ENCODE assay signal across 1 cellular context in the genomic region with DNA sequence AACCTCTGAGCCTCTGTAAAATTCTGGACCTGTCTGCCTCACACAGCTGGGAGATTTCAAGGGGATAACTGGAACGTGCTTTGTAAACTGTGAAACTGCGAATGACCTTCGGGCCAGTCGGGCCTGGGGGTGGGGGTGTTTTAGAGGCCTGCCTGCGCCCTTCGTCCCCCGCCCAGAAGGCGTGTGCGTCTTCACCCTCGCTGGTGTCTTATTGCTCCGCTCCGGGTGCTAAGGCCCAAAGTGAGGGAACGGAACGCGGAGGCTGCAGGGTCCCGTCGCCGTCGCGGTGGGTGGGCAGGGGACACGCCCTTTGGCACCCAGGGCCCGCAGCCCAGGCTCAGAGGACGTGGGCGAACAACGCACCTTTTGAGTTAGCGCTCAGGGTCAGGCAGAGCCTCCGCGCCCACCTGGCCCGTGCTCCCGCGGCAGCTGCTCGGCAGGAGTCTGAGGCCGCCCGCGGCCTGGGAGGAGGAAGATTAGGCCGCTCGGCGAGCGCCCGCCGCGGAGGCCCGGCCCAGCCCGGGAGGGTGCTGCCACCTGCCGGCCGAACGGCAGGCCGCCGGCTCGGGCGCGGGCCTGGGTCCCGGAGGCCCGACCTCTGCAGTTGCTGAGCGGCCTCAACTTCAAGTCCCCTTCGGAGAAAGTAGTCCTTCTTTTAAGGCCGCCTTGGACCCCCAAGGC.
A peak's percentile ranks its signal among the peaks of the same experiment; 100 is the strongest.
TF ChIP-seq lines count a peak whose summit lies in the region.

No MANE protein-coding gene starts in this region.

TF ChIP-seq in HepG2, 621 proteins besides CTCF, POLR2A, EP300 and RAD21 (continued from another document and continues in another):
- TF ChIP-seq, protein P1, sequence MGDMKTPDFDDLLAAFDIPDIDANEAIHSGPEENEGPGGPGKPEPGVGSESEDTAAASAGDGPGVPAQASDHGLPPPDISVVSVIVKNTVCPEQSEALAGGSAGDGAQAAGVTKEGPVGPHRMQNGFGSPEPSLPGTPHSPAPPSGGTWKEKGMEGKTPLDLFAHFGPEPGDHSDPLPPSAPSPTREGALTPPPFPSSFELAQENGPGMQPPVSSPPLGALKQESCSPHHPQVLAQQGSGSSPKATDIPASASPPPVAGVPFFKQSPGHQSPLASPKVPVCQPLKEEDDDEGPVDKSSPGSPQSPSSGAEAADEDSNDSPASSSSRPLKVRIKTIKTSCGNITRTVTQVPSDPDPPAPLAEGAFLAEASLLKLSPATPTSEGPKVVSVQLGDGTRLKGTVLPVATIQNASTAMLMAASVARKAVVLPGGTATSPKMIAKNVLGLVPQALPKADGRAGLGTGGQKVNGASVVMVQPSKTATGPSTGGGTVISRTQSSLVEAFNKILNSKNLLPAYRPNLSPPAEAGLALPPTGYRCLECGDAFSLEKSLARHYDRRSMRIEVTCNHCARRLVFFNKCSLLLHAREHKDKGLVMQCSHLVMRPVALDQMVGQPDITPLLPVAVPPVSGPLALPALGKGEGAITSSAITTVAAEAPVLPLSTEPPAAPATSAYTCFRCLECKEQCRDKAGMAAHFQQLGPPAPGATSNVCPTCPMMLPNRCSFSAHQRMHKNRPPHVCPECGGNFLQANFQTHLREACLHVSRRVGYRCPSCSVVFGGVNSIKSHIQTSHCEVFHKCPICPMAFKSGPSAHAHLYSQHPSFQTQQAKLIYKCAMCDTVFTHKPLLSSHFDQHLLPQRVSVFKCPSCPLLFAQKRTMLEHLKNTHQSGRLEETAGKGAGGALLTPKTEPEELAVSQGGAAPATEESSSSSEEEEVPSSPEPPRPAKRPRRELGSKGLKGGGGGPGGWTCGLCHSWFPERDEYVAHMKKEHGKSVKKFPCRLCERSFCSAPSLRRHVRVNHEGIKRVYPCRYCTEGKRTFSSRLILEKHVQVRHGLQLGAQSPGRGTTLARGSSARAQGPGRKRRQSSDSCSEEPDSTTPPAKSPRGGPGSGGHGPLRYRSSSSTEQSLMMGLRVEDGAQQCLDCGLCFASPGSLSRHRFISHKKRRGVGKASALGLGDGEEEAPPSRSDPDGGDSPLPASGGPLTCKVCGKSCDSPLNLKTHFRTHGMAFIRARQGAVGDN (CRISPR knock-in tag; IDR thresholded peaks at IDR 0.05) = peak; percentile 98
- TF ChIP-seq ELF3 (CRISPR knock-in tag; IDR thresholded peaks at IDR 0.05) (peak; percentile 63), ZBTB20 (CRISPR knock-in tag; IDR thresholded peaks at IDR 0.05; ENCODE audit: borderline replicate concordance, low read depth) (peak; percentile 82), HMG20B (CRISPR knock-in tag; conservative IDR thresholded peaks at IDR 0.05) (0 out of 2 replicates have a peak, but pooled peaks have one; percentile 27), ZSCAN21 (CRISPR knock-in tag; IDR thresholded peaks at IDR 0.05; ENCODE audit: borderline replicate concordance) (peak; percentile 96), ZMYM2 (CRISPR knock-in tag; IDR thresholded peaks at IDR 0.05) (0 out of 2 replicates have a peak, but pooled peaks have one; percentile 23), HDAC1 (CRISPR knock-in tag; IDR thresholded peaks at IDR 0.05) (peak; percentile 88), SMAD9 (CRISPR knock-in tag; IDR thresholded peaks at IDR 0.05) (0 out of 2 replicates have a peak, but pooled peaks have one; percentile 17), NCOA2 (CRISPR knock-in tag; IDR thresholded peaks at IDR 0.05) (no peak), ZNF292 (CRISPR knock-in tag; IDR thresholded peaks at IDR 0.05; ENCODE audit: borderline replicate concordance, low read depth) (peak; percentile 84; the same call in 1 of the 2 replicates), SP1 (IDR thresholded peaks at IDR 0.05) (no peak), SP1 (CRISPR knock-in tag; IDR thresholded peaks at IDR 0.05) (peak; percentile 44; the same call in 1 of the 2 replicates), ASH2L (IDR thresholded peaks at IDR 0.05; ENCODE audit: insufficient read length, low read depth, low read length) (peak; percentile 65), ZBTB3 (CRISPR knock-in tag; IDR thresholded peaks at IDR 0.05; ENCODE audit: borderline replicate concordance, low read depth) (no peak; the same call in 1 of the 2 replicates), ZNF34 (CRISPR knock-in tag; IDR thresholded peaks at IDR 0.05; ENCODE audit: borderline replicate concordance) (0 out of 2 replicates have a peak, but pooled peaks have one; percentile 65), ZNF317 (CRISPR knock-in tag; IDR thresholded peaks at IDR 0.05) (no peak), ZNF510 (CRISPR knock-in tag; IDR thresholded peaks at IDR 0.05; ENCODE audit: low read depth) (0 out of 2 replicates have a peak, but pooled peaks have one; percentile 68), SIN3A (IDR thresholded peaks at IDR 0.05; ENCODE audit: borderline replicate concordance, low read depth, low read length) (no peak), ZNF644 (CRISPR knock-in tag; IDR thresholded peaks at IDR 0.05; ENCODE audit: low read depth) (no peak), ZNF30 (CRISPR knock-in tag; IDR thresholded peaks at IDR 0.05) (peak; percentile 83; the same call in 1 of the 2 replicates), ZNF556 (CRISPR knock-in tag; IDR thresholded peaks at IDR 0.05; ENCODE audit: borderline replicate concordance) (peak; percentile 89; the same call in 1 of the 2 replicates), ZNF607 (CRISPR knock-in tag; IDR thresholded peaks at IDR 0.05; ENCODE audit: borderline replicate concordance) (peak; percentile 86; the same call in 1 of the 2 replicates), CCDC6 (CRISPR knock-in tag; IDR thresholded peaks at IDR 0.05) (peak; percentile 86), MZF1 (CRISPR knock-in tag; IDR thresholded peaks at IDR 0.05; ENCODE audit: borderline replicate concordance) (0 out of 2 replicates have a peak, but pooled peaks have one; percentile 44), KDM6A (CRISPR knock-in tag; IDR thresholded peaks at IDR 0.05; ENCODE audit: low read depth) (peak; percentile 12; the same call in 1 of the 2 replicates), NCOR1 (IDR thresholded peaks at IDR 0.05; ENCODE audit: borderline replicate concordance, low read length) (peak; percentile 40; the same call in 1 of the 2 replicates)
- TF ChIP-seq, protein P2, sequence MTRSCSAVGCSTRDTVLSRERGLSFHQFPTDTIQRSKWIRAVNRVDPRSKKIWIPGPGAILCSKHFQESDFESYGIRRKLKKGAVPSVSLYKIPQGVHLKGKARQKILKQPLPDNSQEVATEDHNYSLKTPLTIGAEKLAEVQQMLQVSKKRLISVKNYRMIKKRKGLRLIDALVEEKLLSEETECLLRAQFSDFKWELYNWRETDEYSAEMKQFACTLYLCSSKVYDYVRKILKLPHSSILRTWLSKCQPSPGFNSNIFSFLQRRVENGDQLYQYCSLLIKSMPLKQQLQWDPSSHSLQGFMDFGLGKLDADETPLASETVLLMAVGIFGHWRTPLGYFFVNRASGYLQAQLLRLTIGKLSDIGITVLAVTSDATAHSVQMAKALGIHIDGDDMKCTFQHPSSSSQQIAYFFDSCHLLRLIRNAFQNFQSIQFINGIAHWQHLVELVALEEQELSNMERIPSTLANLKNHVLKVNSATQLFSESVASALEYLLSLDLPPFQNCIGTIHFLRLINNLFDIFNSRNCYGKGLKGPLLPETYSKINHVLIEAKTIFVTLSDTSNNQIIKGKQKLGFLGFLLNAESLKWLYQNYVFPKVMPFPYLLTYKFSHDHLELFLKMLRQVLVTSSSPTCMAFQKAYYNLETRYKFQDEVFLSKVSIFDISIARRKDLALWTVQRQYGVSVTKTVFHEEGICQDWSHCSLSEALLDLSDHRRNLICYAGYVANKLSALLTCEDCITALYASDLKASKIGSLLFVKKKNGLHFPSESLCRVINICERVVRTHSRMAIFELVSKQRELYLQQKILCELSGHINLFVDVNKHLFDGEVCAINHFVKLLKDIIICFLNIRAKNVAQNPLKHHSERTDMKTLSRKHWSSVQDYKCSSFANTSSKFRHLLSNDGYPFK (CRISPR knock-in tag; IDR thresholded peaks at IDR 0.05; ENCODE audit: borderline replicate concordance) = 0 out of 2 replicates have a peak, but pooled peaks have one; percentile 70
- TF ChIP-seq, protein P3, sequence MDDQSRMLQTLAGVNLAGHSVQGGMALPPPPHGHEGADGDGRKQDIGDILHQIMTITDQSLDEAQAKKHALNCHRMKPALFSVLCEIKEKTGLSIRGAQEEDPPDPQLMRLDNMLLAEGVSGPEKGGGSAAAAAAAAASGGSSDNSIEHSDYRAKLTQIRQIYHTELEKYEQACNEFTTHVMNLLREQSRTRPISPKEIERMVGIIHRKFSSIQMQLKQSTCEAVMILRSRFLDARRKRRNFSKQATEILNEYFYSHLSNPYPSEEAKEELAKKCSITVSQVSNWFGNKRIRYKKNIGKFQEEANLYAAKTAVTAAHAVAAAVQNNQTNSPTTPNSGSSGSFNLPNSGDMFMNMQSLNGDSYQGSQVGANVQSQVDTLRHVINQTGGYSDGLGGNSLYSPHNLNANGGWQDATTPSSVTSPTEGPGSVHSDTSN (CRISPR knock-in tag; IDR thresholded peaks at IDR 0.05; ENCODE audit: borderline replicate concordance) = no peak
- TF ChIP-seq, protein P4, sequence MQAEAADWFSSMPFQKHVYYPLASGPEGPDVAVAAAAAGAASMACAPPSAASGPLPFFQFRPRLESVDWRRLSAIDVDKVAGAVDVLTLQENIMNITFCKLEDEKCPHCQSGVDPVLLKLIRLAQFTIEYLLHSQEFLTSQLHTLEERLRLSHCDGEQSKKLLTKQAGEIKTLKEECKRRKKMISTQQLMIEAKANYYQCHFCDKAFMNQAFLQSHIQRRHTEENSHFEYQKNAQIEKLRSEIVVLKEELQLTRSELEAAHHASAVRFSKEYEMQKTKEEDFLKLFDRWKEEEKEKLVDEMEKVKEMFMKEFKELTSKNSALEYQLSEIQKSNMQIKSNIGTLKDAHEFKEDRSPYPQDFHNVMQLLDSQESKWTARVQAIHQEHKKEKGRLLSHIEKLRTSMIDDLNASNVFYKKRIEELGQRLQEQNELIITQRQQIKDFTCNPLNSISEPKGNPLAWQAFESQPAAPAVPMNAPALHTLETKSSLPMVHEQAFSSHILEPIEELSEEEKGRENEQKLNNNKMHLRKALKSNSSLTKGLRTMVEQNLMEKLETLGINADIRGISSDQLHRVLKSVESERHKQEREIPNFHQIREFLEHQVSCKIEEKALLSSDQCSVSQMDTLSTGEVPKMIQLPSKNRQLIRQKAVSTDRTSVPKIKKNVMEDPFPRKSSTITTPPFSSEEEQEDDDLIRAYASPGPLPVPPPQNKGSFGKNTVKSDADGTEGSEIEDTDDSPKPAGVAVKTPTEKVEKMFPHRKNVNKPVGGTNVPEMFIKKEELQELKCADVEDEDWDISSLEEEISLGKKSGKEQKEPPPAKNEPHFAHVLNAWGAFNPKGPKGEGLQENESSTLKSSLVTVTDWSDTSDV (CRISPR knock-in tag; IDR thresholded peaks at IDR 0.05) = 0 out of 2 replicates have a peak, but pooled peaks have one; percentile 24
- TF ChIP-seq, protein P5, sequence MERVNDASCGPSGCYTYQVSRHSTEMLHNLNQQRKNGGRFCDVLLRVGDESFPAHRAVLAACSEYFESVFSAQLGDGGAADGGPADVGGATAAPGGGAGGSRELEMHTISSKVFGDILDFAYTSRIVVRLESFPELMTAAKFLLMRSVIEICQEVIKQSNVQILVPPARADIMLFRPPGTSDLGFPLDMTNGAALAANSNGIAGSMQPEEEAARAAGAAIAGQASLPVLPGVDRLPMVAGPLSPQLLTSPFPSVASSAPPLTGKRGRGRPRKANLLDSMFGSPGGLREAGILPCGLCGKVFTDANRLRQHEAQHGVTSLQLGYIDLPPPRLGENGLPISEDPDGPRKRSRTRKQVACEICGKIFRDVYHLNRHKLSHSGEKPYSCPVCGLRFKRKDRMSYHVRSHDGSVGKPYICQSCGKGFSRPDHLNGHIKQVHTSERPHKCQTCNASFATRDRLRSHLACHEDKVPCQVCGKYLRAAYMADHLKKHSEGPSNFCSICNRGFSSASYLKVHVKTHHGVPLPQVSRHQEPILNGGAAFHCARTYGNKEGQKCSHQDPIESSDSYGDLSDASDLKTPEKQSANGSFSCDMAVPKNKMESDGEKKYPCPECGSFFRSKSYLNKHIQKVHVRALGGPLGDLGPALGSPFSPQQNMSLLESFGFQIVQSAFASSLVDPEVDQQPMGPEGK (CRISPR knock-in tag; IDR thresholded peaks at IDR 0.05) = peak; percentile 89
- TF ChIP-seq, protein P6, sequence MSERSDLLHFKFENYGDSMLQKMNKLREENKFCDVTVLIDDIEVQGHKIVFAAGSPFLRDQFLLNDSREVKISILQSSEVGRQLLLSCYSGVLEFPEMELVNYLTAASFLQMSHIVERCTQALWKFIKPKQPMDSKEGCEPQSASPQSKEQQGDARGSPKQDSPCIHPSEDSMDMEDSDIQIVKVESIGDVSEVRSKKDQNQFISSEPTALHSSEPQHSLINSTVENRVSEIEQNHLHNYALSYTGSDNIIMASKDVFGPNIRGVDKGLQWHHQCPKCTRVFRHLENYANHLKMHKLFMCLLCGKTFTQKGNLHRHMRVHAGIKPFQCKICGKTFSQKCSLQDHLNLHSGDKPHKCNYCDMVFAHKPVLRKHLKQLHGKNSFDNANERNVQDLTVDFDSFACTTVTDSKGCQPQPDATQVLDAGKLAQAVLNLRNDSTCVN (CRISPR knock-in tag; IDR thresholded peaks at IDR 0.05; ENCODE audit: borderline replicate concordance) = no peak
- TF ChIP-seq, protein P7, sequence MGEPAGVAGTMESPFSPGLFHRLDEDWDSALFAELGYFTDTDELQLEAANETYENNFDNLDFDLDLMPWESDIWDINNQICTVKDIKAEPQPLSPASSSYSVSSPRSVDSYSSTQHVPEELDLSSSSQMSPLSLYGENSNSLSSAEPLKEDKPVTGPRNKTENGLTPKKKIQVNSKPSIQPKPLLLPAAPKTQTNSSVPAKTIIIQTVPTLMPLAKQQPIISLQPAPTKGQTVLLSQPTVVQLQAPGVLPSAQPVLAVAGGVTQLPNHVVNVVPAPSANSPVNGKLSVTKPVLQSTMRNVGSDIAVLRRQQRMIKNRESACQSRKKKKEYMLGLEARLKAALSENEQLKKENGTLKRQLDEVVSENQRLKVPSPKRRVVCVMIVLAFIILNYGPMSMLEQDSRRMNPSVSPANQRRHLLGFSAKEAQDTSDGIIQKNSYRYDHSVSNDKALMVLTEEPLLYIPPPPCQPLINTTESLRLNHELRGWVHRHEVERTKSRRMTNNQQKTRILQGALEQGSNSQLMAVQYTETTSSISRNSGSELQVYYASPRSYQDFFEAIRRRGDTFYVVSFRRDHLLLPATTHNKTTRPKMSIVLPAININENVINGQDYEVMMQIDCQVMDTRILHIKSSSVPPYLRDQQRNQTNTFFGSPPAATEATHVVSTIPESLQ (CRISPR knock-in tag; conservative IDR thresholded peaks at IDR 0.05) = 0 out of 2 replicates have a peak, but pooled peaks have one; percentile 18
- TF ChIP-seq, protein P8, sequence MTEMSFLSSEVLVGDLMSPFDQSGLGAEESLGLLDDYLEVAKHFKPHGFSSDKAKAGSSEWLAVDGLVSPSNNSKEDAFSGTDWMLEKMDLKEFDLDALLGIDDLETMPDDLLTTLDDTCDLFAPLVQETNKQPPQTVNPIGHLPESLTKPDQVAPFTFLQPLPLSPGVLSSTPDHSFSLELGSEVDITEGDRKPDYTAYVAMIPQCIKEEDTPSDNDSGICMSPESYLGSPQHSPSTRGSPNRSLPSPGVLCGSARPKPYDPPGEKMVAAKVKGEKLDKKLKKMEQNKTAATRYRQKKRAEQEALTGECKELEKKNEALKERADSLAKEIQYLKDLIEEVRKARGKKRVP (CRISPR knock-in tag; IDR thresholded peaks at IDR 0.05) = no peak
- TF ChIP-seq, protein P9, sequence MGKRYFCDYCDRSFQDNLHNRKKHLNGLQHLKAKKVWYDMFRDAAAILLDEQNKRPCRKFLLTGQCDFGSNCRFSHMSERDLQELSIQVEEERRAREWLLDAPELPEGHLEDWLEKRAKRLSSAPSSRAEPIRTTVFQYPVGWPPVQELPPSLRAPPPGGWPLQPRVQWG (CRISPR knock-in tag; IDR thresholded peaks at IDR 0.05; ENCODE audit: borderline replicate concordance, low read depth) = no peak; the same call in 1 of the 2 replicates
